ENCODE assay signal across 1 cellular context in the genomic region with DNA sequence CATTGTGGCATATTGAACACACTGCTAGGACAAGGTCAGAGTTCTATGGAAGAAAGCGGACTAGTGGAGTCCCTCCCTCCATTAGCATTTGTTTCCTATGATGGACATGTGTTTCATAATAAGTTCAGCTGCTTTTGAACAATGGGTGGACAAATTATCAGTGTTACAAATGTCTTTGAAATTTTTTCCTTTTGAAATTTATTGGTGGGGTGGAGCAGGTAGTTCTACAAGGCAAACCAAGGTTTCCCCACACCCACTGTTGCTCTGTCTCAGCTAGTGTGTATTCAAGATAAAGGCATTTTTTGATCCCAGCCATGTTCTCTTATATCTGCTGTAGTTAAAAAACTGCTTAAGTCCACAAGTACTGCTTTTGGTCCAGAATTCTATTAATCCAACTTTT.
TF ChIP-seq lines count a peak whose summit lies in the region.

No MANE protein-coding gene starts in this region.

TF ChIP-seq in HepG2, 621 proteins besides CTCF, POLR2A, EP300 and RAD21 (continued from another document):
- TF ChIP-seq, protein P1, sequence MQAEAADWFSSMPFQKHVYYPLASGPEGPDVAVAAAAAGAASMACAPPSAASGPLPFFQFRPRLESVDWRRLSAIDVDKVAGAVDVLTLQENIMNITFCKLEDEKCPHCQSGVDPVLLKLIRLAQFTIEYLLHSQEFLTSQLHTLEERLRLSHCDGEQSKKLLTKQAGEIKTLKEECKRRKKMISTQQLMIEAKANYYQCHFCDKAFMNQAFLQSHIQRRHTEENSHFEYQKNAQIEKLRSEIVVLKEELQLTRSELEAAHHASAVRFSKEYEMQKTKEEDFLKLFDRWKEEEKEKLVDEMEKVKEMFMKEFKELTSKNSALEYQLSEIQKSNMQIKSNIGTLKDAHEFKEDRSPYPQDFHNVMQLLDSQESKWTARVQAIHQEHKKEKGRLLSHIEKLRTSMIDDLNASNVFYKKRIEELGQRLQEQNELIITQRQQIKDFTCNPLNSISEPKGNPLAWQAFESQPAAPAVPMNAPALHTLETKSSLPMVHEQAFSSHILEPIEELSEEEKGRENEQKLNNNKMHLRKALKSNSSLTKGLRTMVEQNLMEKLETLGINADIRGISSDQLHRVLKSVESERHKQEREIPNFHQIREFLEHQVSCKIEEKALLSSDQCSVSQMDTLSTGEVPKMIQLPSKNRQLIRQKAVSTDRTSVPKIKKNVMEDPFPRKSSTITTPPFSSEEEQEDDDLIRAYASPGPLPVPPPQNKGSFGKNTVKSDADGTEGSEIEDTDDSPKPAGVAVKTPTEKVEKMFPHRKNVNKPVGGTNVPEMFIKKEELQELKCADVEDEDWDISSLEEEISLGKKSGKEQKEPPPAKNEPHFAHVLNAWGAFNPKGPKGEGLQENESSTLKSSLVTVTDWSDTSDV (CRISPR knock-in tag; IDR thresholded peaks at IDR 0.05): no peak
- no peak for TF ChIP-seq FOXA3 (CRISPR knock-in tag; IDR thresholded peaks at IDR 0.05)
- TF ChIP-seq REL (CRISPR knock-in tag; conservative IDR thresholded peaks at IDR 0.05): no peak
- no peak for TF ChIP-seq ZBTB21 (CRISPR knock-in tag; IDR thresholded peaks at IDR 0.05)
- no peak for TF ChIP-seq ARHGAP35 (CRISPR knock-in tag; IDR thresholded peaks at IDR 0.05; ENCODE audit: borderline replicate concordance)
- TF ChIP-seq, protein P2, sequence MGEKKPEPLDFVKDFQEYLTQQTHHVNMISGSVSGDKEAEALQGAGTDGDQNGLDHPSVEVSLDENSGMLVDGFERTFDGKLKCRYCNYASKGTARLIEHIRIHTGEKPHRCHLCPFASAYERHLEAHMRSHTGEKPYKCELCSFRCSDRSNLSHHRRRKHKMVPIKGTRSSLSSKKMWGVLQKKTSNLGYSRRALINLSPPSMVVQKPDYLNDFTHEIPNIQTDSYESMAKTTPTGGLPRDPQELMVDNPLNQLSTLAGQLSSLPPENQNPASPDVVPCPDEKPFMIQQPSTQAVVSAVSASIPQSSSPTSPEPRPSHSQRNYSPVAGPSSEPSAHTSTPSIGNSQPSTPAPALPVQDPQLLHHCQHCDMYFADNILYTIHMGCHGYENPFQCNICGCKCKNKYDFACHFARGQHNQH (CRISPR knock-in tag; IDR thresholded peaks at IDR 0.05): no peak
- TF ChIP-seq, protein P3, sequence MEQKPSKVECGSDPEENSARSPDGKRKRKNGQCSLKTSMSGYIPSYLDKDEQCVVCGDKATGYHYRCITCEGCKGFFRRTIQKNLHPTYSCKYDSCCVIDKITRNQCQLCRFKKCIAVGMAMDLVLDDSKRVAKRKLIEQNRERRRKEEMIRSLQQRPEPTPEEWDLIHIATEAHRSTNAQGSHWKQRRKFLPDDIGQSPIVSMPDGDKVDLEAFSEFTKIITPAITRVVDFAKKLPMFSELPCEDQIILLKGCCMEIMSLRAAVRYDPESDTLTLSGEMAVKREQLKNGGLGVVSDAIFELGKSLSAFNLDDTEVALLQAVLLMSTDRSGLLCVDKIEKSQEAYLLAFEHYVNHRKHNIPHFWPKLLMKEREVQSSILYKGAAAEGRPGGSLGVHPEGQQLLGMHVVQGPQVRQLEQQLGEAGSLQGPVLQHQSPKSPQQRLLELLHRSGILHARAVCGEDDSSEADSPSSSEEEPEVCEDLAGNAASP (CRISPR knock-in tag; IDR thresholded peaks at IDR 0.05; ENCODE audit: borderline replicate concordance): no peak
- no peak for TF ChIP-seq ZNF335 (CRISPR knock-in tag; IDR thresholded peaks at IDR 0.05)
- TF ChIP-seq ZNF501 (CRISPR knock-in tag; IDR thresholded peaks at IDR 0.05): no peak
- TF ChIP-seq, protein P4, sequence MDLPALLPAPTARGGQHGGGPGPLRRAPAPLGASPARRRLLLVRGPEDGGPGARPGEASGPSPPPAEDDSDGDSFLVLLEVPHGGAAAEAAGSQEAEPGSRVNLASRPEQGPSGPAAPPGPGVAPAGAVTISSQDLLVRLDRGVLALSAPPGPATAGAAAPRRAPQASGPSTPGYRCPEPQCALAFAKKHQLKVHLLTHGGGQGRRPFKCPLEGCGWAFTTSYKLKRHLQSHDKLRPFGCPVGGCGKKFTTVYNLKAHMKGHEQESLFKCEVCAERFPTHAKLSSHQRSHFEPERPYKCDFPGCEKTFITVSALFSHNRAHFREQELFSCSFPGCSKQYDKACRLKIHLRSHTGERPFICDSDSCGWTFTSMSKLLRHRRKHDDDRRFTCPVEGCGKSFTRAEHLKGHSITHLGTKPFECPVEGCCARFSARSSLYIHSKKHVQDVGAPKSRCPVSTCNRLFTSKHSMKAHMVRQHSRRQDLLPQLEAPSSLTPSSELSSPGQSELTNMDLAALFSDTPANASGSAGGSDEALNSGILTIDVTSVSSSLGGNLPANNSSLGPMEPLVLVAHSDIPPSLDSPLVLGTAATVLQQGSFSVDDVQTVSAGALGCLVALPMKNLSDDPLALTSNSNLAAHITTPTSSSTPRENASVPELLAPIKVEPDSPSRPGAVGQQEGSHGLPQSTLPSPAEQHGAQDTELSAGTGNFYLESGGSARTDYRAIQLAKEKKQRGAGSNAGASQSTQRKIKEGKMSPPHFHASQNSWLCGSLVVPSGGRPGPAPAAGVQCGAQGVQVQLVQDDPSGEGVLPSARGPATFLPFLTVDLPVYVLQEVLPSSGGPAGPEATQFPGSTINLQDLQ (CRISPR knock-in tag; IDR thresholded peaks at IDR 0.05): no peak
- no peak for TF ChIP-seq JUND (CRISPR knock-in tag; IDR thresholded peaks at IDR 0.05)
